ENCODE assay signal across 38 cellular contexts in the genomic region with DNA sequence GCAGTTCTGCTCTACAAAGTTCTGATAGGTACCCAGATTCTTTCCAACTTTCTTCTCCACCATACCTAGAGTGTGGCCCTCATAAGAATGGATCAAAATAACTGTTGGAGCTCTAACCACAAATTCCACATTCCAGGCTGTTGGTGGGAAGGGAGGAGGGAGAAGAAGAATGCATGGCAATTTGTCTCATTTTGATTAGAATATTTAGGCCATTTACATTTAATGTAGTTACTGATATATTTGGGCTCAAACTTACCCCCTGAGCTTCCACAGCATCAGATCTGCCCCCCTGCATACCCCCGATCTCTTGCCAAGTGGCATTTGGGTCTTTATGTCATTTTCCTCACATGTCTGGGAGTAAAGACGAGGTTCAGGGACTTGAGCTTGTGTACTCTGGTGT. TPM values are rescaled to one million over a fixed set of nuclear protein-coding genes. Genes with fewer than 3 reads are reported as not detected.
"Had no signal": no experiment of that assay in that cellular context is flagged by ENCODE, and none has a peak within 500 bp of the region (broad histone marks: within the 10 kb centered on the region; RNA-seq: fewer than 3 reads in every experiment).

No MANE protein-coding gene starts in this region.

- H3K27me3 ChIP-seq: adrenal gland, body of pancreas, breast epithelium had no signal

- ATAC-seq: activated CD8-positive, alpha-beta T cell treated with anti-CD3 and anti-CD28 coated beads for 36 hours; activated naive CD4-positive, alpha-beta T cell treated with anti-CD3 and anti-CD28 coated beads, Interleukin-2, amount 50 U/mL, for 72 hours; activated T-cell treated with anti-CD3 and anti-CD28 coated beads, Interleukin-2, amount 50 U/mL, for 4 hours; activated T-cell treated with anti-CD3 and anti-CD28 coated beads, Interleukin-2, amount 50 U/mL, for 72 hours; activated T-helper 17 cell treated with anti-CD3 and anti-CD28 coated beads, Interleukin-2, amount 50 U/mL, for 72 hours; body of pancreas had no signal

- H3K4me3 ChIP-seq: adrenal gland, body of pancreas, breast epithelium had no signal

- H3K27ac ChIP-seq: adrenal gland, body of pancreas, brain microvascular endothelial cell, breast epithelium, VCaP had no signal

- H3K4me1 ChIP-seq: adrenal gland, body of pancreas, breast epithelium had no signal

- H3K27ac Mint-ChIP-seq: activated B cell treated with CpG ODN at 0.5 μM for 24 hours; activated CD4-positive, alpha-beta memory T cell treated with anti-CD3 and anti-CD28 coated beads for 36 hours; activated CD4-positive, alpha-beta T cell treated with anti-CD3 and anti-CD28 coated beads, Interleukin-2, amount 10 ng/mL, durations not matched to agents 24 days and 14 days; activated CD8-positive, alpha-beta T cell treated with anti-CD3 and anti-CD28 coated beads for 36 hours; activated naive CD4-positive, alpha-beta T cell treated with anti-CD3 and anti-CD28 coated beads for 36 hours; activated naive CD4-positive, alpha-beta T cell treated with anti-CD3 and anti-CD28 coated beads, Interleukin-2, amount 50 U/mL, for 72 hours; activated naive CD8-positive, alpha-beta T cell treated with anti-CD3 and anti-CD28 coated beads for 36 hours; activated T-cell treated with anti-CD3 and anti-CD28 coated beads, Interleukin-2, amount 50 U/mL, for 72 hours; activated T-helper 1 cell treated with anti-CD3 and anti-CD28 coated beads, Interleukin-12 subunit alpha, Interleukin-12 subunit beta, Interleukin-2, Interleukin-4 antibody, amounts not matched to agents 30 ng/mL and 10 ng/mL and 1 ng/mL, durations not matched to agents 14 hours and 24 hours and 36 hours; activated T-helper 17 cell treated with anti-CD3 and anti-CD28 coated beads, Interleukin-2, amount 50 U/mL, for 72 hours; T-helper 1 cell treated with Interleukin-12 subunit alpha and Interleukin-12 subunit beta and Interleukin-4 antibody, amounts not matched to agents 30 μg/mL and 1 μg/mL, for 36 hours; T-helper 2 cell treated with Interferon-gamma antibody and Interleukin-4, amounts not matched to agents 5 μg/mL and 100 μg/mL, for 36 hours had no signal

- DNase-seq: activated B cell treated with CpG ODN at 0.5 μM for 24 hours; activated CD4-positive, alpha-beta memory T cell treated with anti-CD3 and anti-CD28 coated beads for 36 hours; activated CD4-positive, alpha-beta T cell treated with anti-CD3 and anti-CD28 coated beads for 4 hours; activated CD4-positive, alpha-beta T cell treated with anti-CD3 and anti-CD28 coated beads, Interleukin-2, amount 10 ng/mL, durations not matched to agents 24 days and 14 days; activated CD4-positive, alpha-beta T cell treated with anti-CD3 and anti-CD28 coated beads, Interleukin-2, amount 50 U/mL, for 1 hour; activated CD4-positive, alpha-beta T cell treated with anti-CD3 and anti-CD28 coated beads, Interleukin-2, amount 50 U/mL, for 4 hours; activated CD4-positive, CD25-positive, alpha-beta regulatory T cell treated with anti-CD3 and anti-CD28 coated beads, Interleukin-2, amount 50 U/mL, for 72 hours; activated CD8-positive, alpha-beta memory T cell treated with anti-CD3 and anti-CD28 coated beads, Interleukin-2, amount 50 U/mL, for 4 hours; activated CD8-positive, alpha-beta T cell treated with anti-CD3 and anti-CD28 coated beads for 36 hours; activated gamma-delta T cell treated with Interleukin-2 at 50 U/mL for 16 hours; activated naive CD4-positive, alpha-beta T cell; activated naive CD4-positive, alpha-beta T cell treated with anti-CD3 and anti-CD28 coated beads for 36 hours; activated naive CD4-positive, alpha-beta T cell treated with anti-CD3 and anti-CD28 coated beads, Interleukin-2, amount 50 U/mL, for 16 hours; activated naive CD8-positive, alpha-beta T cell treated with anti-CD3 and anti-CD28 coated beads for 36 hours; activated T-cell treated with anti-CD3 and anti-CD28 coated beads for 4 hours; activated T-cell treated with anti-CD3 and anti-CD28 coated beads, Interleukin-2, amount 50 U/mL, for 1 hour; activated T-cell treated with anti-CD3 and anti-CD28 coated beads, Interleukin-2, amount 50 U/mL, for 4 hours; activated T-cell treated with anti-CD3 and anti-CD28 coated beads, Interleukin-2, amount 50 U/mL, for 72 hours; amniotic stem cell; aorta; body of pancreas; brain microvascular endothelial cell; central memory CD4-positive, alpha-beta T cell; T-helper 1 cell; T-helper 2 cell; T-helper 9 cell had no signal

- H3K36me3 ChIP-seq: adrenal gland, brain microvascular endothelial cell, breast epithelium had no signal

- H3K9me3 Mint-ChIP-seq: activated CD4-positive, alpha-beta T cell treated with anti-CD3 and anti-CD28 coated beads, Interleukin-2, amount 10 ng/mL, durations not matched to agents 24 days and 14 days; activated naive CD8-positive, alpha-beta T cell treated with anti-CD3 and anti-CD28 coated beads for 36 hours; activated T-helper 1 cell treated with anti-CD3 and anti-CD28 coated beads, Interleukin-12 subunit alpha, Interleukin-12 subunit beta, Interleukin-2, Interleukin-4 antibody, amounts not matched to agents 30 ng/mL and 10 ng/mL and 1 ng/mL, durations not matched to agents 14 hours and 24 hours and 36 hours; T-helper 1 cell treated with Interleukin-12 subunit alpha and Interleukin-12 subunit beta and Interleukin-4 antibody, amounts not matched to agents 30 μg/mL and 1 μg/mL, for 36 hours; T-helper 2 cell treated with Interferon-gamma antibody and Interleukin-4, amounts not matched to agents 5 μg/mL and 100 μg/mL, for 36 hours had no signal

- H3K36me3 Mint-ChIP-seq: activated CD4-positive, alpha-beta memory T cell treated with anti-CD3 and anti-CD28 coated beads for 36 hours; activated naive CD4-positive, alpha-beta T cell treated with anti-CD3 and anti-CD28 coated beads, Interleukin-2, amount 50 U/mL, for 72 hours; activated naive CD8-positive, alpha-beta T cell treated with anti-CD3 and anti-CD28 coated beads for 36 hours had no signal

- H3K4me1 Mint-ChIP-seq: activated B cell treated with CpG ODN at 0.5 μM for 24 hours; activated CD4-positive, alpha-beta T cell treated with anti-CD3 and anti-CD28 coated beads, Interleukin-2, amount 10 ng/mL, durations not matched to agents 24 days and 14 days; activated naive CD8-positive, alpha-beta T cell treated with anti-CD3 and anti-CD28 coated beads for 36 hours; activated T-helper 17 cell treated with anti-CD3 and anti-CD28 coated beads, Interleukin-2, amount 50 U/mL, for 72 hours had no signal

- H3K9me3 ChIP-seq: adrenal gland had no signal

- H3K4me3 Mint-ChIP-seq: activated B cell treated with CpG ODN at 0.5 μM for 24 hours; activated CD4-positive, alpha-beta memory T cell treated with anti-CD3 and anti-CD28 coated beads for 36 hours; activated CD4-positive, alpha-beta T cell treated with anti-CD3 and anti-CD28 coated beads, Interleukin-2, amount 10 ng/mL, durations not matched to agents 24 days and 14 days; activated CD8-positive, alpha-beta T cell treated with anti-CD3 and anti-CD28 coated beads for 36 hours; activated naive CD4-positive, alpha-beta T cell treated with anti-CD3 and anti-CD28 coated beads for 36 hours; activated naive CD8-positive, alpha-beta T cell treated with anti-CD3 and anti-CD28 coated beads for 36 hours; activated T-cell treated with anti-CD3 and anti-CD28 coated beads, Interleukin-2, amount 50 U/mL, for 4 hours; activated T-cell treated with anti-CD3 and anti-CD28 coated beads, Interleukin-2, amount 50 U/mL, for 72 hours; activated T-helper 1 cell treated with anti-CD3 and anti-CD28 coated beads, Interleukin-12 subunit alpha, Interleukin-12 subunit beta, Interleukin-2, Interleukin-4 antibody, amounts not matched to agents 30 ng/mL and 10 ng/mL and 1 ng/mL, durations not matched to agents 14 hours and 24 hours and 36 hours; activated T-helper 17 cell treated with anti-CD3 and anti-CD28 coated beads, Interleukin-2, amount 50 U/mL, for 72 hours; T-helper 1 cell treated with Interleukin-12 subunit alpha and Interleukin-12 subunit beta and Interleukin-4 antibody, amounts not matched to agents 30 μg/mL and 1 μg/mL, for 36 hours; T-helper 2 cell treated with Interferon-gamma antibody and Interleukin-4, amounts not matched to agents 5 μg/mL and 100 μg/mL, for 36 hours had no signal

- FAIRE-seq: astrocyte, TTC549 had no signal

RNA-seq across cellular contexts. Expression of a gene that starts 7.7 kb away (rescaled TPM):
- total RNA-seq: activated B cell treated with CpG ODN at 0.5 μM for 24 hours; activated CD4-positive, alpha-beta memory T cell treated with anti-CD3 and anti-CD28 coated beads for 36 hours; activated CD4-positive, alpha-beta T cell treated with anti-CD3 and anti-CD28 coated beads, Interleukin-2, amount 10 ng/mL, durations not matched to agents 24 days and 14 days; activated CD8-positive, alpha-beta memory T cell treated with anti-CD3 and anti-CD28 coated beads for 36 hours; activated CD8-positive, alpha-beta T cell treated with anti-CD3 and anti-CD28 coated beads for 36 hours; activated naive CD4-positive, alpha-beta T cell treated with anti-CD3 and anti-CD28 coated beads for 36 hours; activated naive CD4-positive, alpha-beta T cell treated with anti-CD3 and anti-CD28 coated beads, Interleukin-2, amount 50 U/mL, for 72 hours; activated naive CD8-positive, alpha-beta T cell treated with anti-CD3 and anti-CD28 coated beads for 36 hours; activated T-cell treated with anti-CD3 and anti-CD28 coated beads, Interleukin-2, amount 50 U/mL, for 4 hours; activated T-cell treated with anti-CD3 and anti-CD28 coated beads, Interleukin-2, amount 50 U/mL, for 72 hours; activated T-helper 1 cell treated with anti-CD3 and anti-CD28 coated beads, Interleukin-12 subunit alpha, Interleukin-12 subunit beta, Interleukin-2, Interleukin-4 antibody, amounts not matched to agents 30 ng/mL and 10 ng/mL and 1 ng/mL, durations not matched to agents 14 hours and 24 hours and 36 hours; activated T-helper 17 cell treated with anti-CD3 and anti-CD28 coated beads, Interleukin-2, amount 50 U/mL, for 72 hours; aorta; astrocyte; body of pancreas; breast epithelium; cardiac septum had no signal
- polyA plus RNA-seq: aorta had no signal

RNA-seq across cellular contexts. Expression of a gene that starts 12.6 kb away (rescaled TPM):
- total RNA-seq: activated B cell treated with CpG ODN at 0.5 μM for 24 hours; activated CD4-positive, alpha-beta memory T cell treated with anti-CD3 and anti-CD28 coated beads for 36 hours; activated CD4-positive, alpha-beta T cell treated with anti-CD3 and anti-CD28 coated beads, Interleukin-2, amount 10 ng/mL, durations not matched to agents 24 days and 14 days; activated CD8-positive, alpha-beta memory T cell treated with anti-CD3 and anti-CD28 coated beads for 36 hours; activated CD8-positive, alpha-beta T cell treated with anti-CD3 and anti-CD28 coated beads for 36 hours; activated naive CD4-positive, alpha-beta T cell treated with anti-CD3 and anti-CD28 coated beads for 36 hours; activated naive CD4-positive, alpha-beta T cell treated with anti-CD3 and anti-CD28 coated beads, Interleukin-2, amount 50 U/mL, for 72 hours; activated naive CD8-positive, alpha-beta T cell treated with anti-CD3 and anti-CD28 coated beads for 36 hours; activated T-cell treated with anti-CD3 and anti-CD28 coated beads, Interleukin-2, amount 50 U/mL, for 4 hours; activated T-cell treated with anti-CD3 and anti-CD28 coated beads, Interleukin-2, amount 50 U/mL, for 72 hours; activated T-helper 1 cell treated with anti-CD3 and anti-CD28 coated beads, Interleukin-12 subunit alpha, Interleukin-12 subunit beta, Interleukin-2, Interleukin-4 antibody, amounts not matched to agents 30 ng/mL and 10 ng/mL and 1 ng/mL, durations not matched to agents 14 hours and 24 hours and 36 hours; activated T-helper 17 cell treated with anti-CD3 and anti-CD28 coated beads, Interleukin-2, amount 50 U/mL, for 72 hours; aorta; astrocyte had no signal
- polyA plus RNA-seq: aorta had no signal
